ENCODE assay signal across 18 cellular contexts in genomic region chr6:33163540-33163939, GRCh38.
"Had no signal": no experiment of that assay in that cellular context is flagged by ENCODE, and none has a peak within 500 bp of the region (broad histone marks: within the 10 kb centered on the region; RNA-seq: fewer than 3 reads in every experiment).

No MANE protein-coding gene starts in this region.

- H3K27me3 ChIP-seq: dorsolateral prefrontal cortex had no signal

- DNase-seq: cortex of kidney; effector CD8-positive, alpha-beta T cell; kidney; left cardiac atrium; left ventricle myocardium inferior; mesenchymal stem cell; naive thymus-derived CD4-positive, alpha-beta T cell; nephron progenitor cell; right cardiac atrium; small intestine; stimulated activated CD4-positive, alpha-beta T cell treated with anti-CD3 and anti-CD28 coated beads, Interleukin-12 subunit alpha, Interleukin-12 subunit beta, amount 100 ng/mL, for 4 hours; stimulated activated naive CD4-positive, alpha-beta T cell treated with Interleukin-2 at 50 U/mL for 16 hours; trophoblast cell had no signal

- H3K9me3 ChIP-seq: left ventricle myocardium inferior, neutrophil had no signal

- H3K4me3 ChIP-seq: dorsolateral prefrontal cortex, left ventricle myocardium inferior, lung had no signal

- ATAC-seq: esophagus mucosa; left cardiac atrium; naive thymus-derived CD4-positive, alpha-beta T cell; right cardiac atrium had no signal

- H3K27ac Mint-ChIP-seq: nephron progenitor cell had no signal

- H3K27ac ChIP-seq: dorsolateral prefrontal cortex, left ventricle myocardium inferior, neutrophil had no signal

- H3K4me3 Mint-ChIP-seq: nephron progenitor cell had no signal

- H3K9me3 Mint-ChIP-seq: naive thymus-derived CD4-positive, alpha-beta T cell; nephron progenitor cell had no signal

- FAIRE-seq: frontal cortex, kidney, small intestine had no signal

- H3K36me3 ChIP-seq: left ventricle myocardium inferior, neutrophil had no signal
